ENCODE assay signal across 17 cellular contexts in the genomic region with DNA sequence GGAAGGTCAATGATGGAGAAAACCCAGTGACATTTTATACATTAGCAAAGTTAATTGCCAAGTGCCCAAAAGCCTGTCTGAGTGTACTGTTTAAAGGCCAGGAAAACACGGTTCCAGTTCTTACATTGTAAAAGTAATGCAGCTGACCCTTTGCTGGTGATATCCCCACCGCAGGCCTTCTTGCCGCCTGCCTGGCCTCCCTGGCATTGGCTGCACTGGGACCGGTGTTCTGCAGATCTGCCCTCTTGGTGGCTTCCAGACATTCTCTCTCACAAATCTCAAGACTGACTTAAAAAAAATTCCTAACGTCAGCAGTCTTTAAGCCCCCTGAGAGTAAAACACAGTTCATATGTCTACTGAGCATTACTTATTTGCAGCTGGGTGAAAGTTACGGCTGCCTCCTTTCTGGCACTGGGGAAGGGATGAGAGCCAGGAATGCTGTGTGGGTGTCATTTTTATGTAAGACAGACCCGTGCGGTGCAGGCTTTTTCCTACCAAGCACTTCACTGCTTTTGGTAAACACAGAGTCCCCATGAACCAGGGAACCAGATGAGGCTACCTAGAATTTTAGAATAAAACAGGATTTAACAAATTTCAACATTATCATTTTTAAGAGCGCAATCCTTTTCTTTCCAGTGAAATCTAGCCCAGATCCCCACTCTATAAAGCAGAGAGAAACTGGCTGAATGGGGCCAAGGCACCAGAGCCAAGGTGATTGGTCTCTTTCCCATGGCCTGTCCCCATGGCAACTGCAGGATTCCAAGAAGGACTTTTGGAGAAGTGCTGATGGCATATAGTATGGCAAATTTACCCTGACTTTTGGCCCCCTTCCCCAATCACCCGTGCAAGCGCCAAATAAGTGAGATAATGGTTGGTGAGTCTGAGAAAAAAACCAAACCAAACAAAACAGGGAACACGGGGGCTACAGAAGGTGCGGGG.
DNase-seq lines count a peak whose midpoint lies in the region; ATAC-seq and TF ChIP-seq lines count a peak whose summit lies in the region.
"Had no signal": no experiment of that assay in that cellular context is flagged by ENCODE, and none has a peak within 500 bp of the region (broad histone marks: within the 10 kb centered on the region; RNA-seq: fewer than 3 reads in every experiment).

No MANE protein-coding gene starts in this region.

- no peak for TF ChIP-seq EP300 in esophagus muscularis mucosa (IDR thresholded peaks at IDR 0.05)

- H3K36me3 ChIP-seq in HUES64 (ENCODE audit: insufficient read depth, low read length) (no peaks in the 10 kb centered on the region), esophagus muscularis mucosa (no peaks in the 10 kb centered on the region)
- H3K36me3 ChIP-seq: lower lobe of right lung, Peyer's patch, stomach had no signal

- H3K27ac ChIP-seq in HUES64 (ENCODE audit: low read depth, low read length) = peak overlapping the region; percentile 29; the same call in 1 of the 2 replicates
- no peak overlapping the region for H3K27ac ChIP-seq in esophagus muscularis mucosa (replicated peaks in 1 of 4)
- H3K27ac ChIP-seq: BLaER1 treated with 17β-estradiol and CSF1 and Interleukin-3, amounts not matched to agents 10 nM and 100 nM; HL-60; lower lobe of right lung; Peyer's patch had no signal

- intact Hi-C loops in esophagus muscularis mucosa (cut with DNase I) = no loop called here

- H3K9me3 ChIP-seq in HUES64 (ENCODE audit: insufficient read depth, low read depth, low read length) (no peaks in the 10 kb centered on the region), esophagus muscularis mucosa (no peaks in the 10 kb centered on the region)
- H3K9me3 ChIP-seq: lower lobe of right lung, Peyer's patch, stomach had no signal

- peak; percentile 85 for DNase-seq in esophagus muscularis mucosa (ENCODE audit: extremely low spot score)
- DNase-seq in left kidney (ENCODE audit: low read depth, low spot score) = peak; percentile 45
- peak; percentile 54 for DNase-seq in skeletal muscle cell (ENCODE audit: low read depth)
- no peak for DNase-seq in DMS153 treated with DMSO at 0.1 percent for 48 hours (lab: John Stamatoyannopoulos, UW; ENCODE audit: unreplicated experiment)
- DNase-seq: activated CD8-positive, alpha-beta T cell treated with anti-CD3 and anti-CD28 coated beads for 36 hours; activated naive CD8-positive, alpha-beta T cell treated with anti-CD3 and anti-CD28 coated beads, Interleukin-2, amount 50 U/mL, for 24 hours; cerebellar nuclear complex; lower lobe of right lung; NCI-H187; Peyer's patch; stomach had no signal

- TF ChIP-seq POLR2A in esophagus muscularis mucosa (IDR thresholded peaks at IDR 0.05; ENCODE audit: low read depth) = no peak

- H3K27me3 ChIP-seq in HUES64 (ENCODE audit: insufficient read depth, low read length) (no peaks in the 10 kb centered on the region), esophagus muscularis mucosa (peaks cover 0 to 9% (median 0%) of the 10 kb centered on the region in 4 donors)
- H3K27me3 ChIP-seq: Peyer's patch, stomach had no signal

- WGBS in HUES64 = 84% methylated on average over 13 of the region's 13 CpGs
- 72% methylated on average over 12 of the region's 13 CpGs for WGBS in esophagus muscularis mucosa

- H3K4me3 ChIP-seq in HUES64 (ENCODE audit: low read length) (no peak overlapping the region), esophagus muscularis mucosa (no peak overlapping the region), skeletal muscle cell (ENCODE audit: low read depth, low read length) (no peak overlapping the region)
- H3K4me3 ChIP-seq: BLaER1 treated with 17β-estradiol and CSF1 and Interleukin-3, amounts not matched to agents 10 nM and 100 nM; lower lobe of right lung; Peyer's patch; stomach had no signal

- peaks cover 9% of the 10 kb centered on the region for H3K4me1 ChIP-seq in HUES64 (ENCODE audit: insufficient read depth, low read length)
- H3K4me1 ChIP-seq in esophagus muscularis mucosa = peaks cover 10 to 15% (median 12%) of the 10 kb centered on the region in 4 donors
- H3K4me1 ChIP-seq: lower lobe of right lung had no signal

- no peak for ATAC-seq in esophagus mucosa
- no peak for ATAC-seq in GM18511 (IDR thresholded peaks at IDR 0.05; ENCODE audit: unreplicated experiment)
- no peak for ATAC-seq in HG02678 (IDR thresholded peaks at IDR 0.05; ENCODE audit: unreplicated experiment)
- ATAC-seq: activated CD8-positive, alpha-beta T cell treated with anti-CD3 and anti-CD28 coated beads for 36 hours; activated naive CD8-positive, alpha-beta T cell treated with anti-CD3 and anti-CD28 coated beads, Interleukin-2, amount 50 U/mL, for 24 hours; lower lobe of right lung had no signal

- no peak overlapping the region for H3K9ac ChIP-seq in HUES64 (ENCODE audit: low read depth, low read length)
- H3K9ac ChIP-seq: BLaER1 treated with 17β-estradiol and CSF1 and Interleukin-3, amounts not matched to agents 10 nM and 100 nM had no signal

- TF ChIP-seq CTCF in esophagus muscularis mucosa (IDR thresholded peaks at IDR 0.05) = no peak
